ENCODE assay signal across 1 cellular context in the genomic region with DNA sequence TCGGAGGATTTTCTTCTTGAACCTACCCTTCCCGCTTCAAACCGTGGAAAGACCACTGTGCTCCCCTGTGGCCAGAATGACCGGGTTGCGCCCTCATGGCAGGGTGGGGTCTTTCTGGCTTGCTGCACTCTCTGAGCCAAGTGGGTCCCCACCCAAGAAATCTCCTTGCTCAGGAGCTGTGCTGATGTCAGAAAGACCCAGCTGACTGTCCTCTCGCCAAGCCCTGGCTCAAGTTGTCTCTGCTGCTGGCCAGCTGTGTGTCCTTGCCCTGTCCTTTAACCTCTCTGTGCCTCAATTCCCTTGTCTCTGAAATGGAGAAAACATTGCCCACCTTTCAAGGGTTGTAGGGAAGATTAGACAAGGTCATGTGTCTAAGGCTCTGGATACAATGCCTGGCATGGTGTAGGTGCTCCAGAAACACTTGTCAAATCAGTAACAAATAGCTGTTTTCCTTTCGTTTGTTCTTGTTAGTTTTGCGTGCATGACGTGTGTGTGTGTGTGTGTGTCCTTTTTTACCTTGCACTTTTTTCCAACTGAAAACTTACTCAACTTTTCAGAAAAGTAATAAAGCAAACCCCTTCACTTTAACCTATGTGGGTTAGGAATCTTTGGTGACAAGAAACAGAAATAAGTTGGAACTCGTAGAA.
TF ChIP-seq lines count a peak whose summit lies in the region.

No MANE protein-coding gene starts in this region.

TF ChIP-seq in K562, 482 proteins besides CTCF, POLR2A, EP300 and RAD21 (continued from another document):
- TF ChIP-seq, protein P1, sequence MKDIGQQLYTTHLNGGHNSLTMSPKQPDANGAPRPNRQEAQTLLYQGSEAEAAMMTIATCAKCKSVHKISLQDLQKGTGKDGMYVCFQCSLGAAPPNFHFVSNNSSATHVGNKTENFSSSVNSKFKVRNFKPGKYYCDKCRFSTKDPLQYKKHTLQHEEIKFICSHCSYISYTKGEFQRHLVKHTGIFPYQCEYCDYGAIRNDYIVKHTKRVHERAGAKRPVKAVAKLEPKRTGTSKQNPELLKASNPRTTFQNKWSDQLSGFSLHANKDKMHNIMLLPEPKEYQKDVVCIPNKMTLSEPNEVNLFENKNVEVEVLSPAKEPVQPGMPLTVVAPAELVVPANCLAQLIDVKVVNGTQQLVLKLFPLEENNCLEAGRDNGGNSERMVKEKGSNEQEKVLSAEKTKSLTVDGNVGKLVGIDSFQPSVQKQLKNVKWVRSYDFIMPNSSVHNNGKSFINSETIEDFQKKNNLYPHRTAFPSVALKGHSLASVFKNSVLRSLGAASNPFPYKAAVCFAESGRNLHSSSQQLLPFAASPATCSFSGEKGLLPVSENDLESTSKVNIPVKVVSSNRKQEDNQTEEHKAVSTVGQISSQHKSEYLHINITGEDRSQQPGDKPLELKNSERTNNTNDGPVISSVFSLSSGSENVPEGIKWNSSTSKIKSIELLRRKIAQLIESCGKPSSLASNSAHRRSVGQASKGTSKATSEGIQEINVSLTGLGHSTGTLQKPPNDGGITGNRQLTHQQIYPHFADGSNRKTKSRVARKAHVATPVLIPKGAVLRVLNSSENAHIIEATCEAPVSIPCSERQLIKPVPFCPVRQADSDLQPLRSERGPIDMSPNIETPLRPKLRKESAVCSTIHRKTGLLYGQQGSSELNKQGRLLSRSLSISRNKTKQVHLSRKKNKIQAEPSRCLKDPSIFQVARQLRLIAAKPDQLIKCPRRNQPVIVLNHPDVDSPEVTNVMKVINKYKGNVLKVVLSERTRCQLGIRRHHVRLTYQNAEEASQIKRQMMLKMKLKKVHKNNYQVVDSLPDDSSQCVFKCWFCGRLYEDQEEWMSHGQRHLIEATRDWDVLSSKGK (CRISPR knock-in tag; IDR thresholded peaks at IDR 0.05): no peak
- TF ChIP-seq, protein P2, sequence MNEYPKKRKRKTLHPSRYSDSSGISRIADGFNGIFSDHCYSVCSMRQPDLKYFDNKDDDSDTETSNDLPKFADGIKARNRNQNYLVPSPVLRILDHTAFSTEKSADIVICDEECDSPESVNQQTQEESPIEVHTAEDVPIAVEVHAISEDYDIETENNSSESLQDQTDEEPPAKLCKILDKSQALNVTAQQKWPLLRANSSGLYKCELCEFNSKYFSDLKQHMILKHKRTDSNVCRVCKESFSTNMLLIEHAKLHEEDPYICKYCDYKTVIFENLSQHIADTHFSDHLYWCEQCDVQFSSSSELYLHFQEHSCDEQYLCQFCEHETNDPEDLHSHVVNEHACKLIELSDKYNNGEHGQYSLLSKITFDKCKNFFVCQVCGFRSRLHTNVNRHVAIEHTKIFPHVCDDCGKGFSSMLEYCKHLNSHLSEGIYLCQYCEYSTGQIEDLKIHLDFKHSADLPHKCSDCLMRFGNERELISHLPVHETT (CRISPR knock-in tag; conservative IDR thresholded peaks at IDR 0.05 in 1 of 2, IDR thresholded peaks at IDR 0.05 in 1 of 2): no peak
